Comparison of ENCODE assay signal across 22 cellular contexts in the genomic region with DNA sequence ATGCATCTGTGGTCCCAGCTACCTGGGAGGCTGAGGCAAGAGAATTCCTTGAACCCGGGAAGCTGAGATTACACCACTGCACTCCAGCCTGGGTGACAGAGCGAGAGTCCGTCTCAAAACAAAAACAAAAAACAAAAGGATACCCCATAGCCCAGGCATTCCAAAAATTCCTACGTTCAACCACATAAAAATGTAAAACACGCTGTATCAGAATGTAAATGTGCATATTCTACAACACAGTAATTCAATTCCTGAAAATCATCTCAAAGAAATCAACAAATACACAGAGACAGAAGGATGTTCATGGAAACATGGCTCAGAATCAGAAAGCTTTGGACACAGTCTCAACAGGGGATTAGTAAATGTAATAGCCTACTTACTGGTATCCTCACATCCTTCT. TPM values are rescaled to one million over a fixed set of nuclear protein-coding genes. Genes with fewer than 3 reads are reported as not detected.
DNase-seq lines count a peak whose midpoint lies in the region; ATAC-seq and TF ChIP-seq lines count a peak whose summit lies in the region.
"Had no signal": no experiment of that assay in that cellular context is flagged by ENCODE, and none has a peak within 500 bp of the region (broad histone marks: within the 10 kb centered on the region; RNA-seq: fewer than 3 reads in every experiment).

No MANE protein-coding gene starts in this region.

- ATAC-seq in IMR-90 (ENCODE audit: low read depth) (peak; percentile 59), GM19395 (IDR thresholded peaks at IDR 0.05; ENCODE audit: unreplicated experiment) (no peak)
- ATAC-seq: A549; activated naive CD8-positive, alpha-beta T cell treated with anti-CD3 and anti-CD28 coated beads, Interleukin-2, amount 50 U/mL, for 24 hours; esophagus mucosa; left ventricle myocardium superior; upper lobe of right lung had no signal

- peak; percentile 30 for DNase-seq in A172 (ENCODE audit: low spot score)
- DNase-seq in IMR-90 = peak; percentile 47
- peak; percentile 70 for DNase-seq in choroid plexus epithelial cell (ENCODE audit: low read depth)
- DNase-seq in mesenchymal stem cell = peak; percentile 10
- no peak for DNase-seq in stimulated activated CD4-positive, alpha-beta T cell treated with anti-CD3 and anti-CD28 coated beads, Interleukin-4, amount 100 ng/mL, for 24 hours
- DNase-seq in NCI-H510A (lab: John Stamatoyannopoulos, UW) = no peak
- no peak for DNase-seq in caudate nucleus (lab: John Stamatoyannopoulos, UW)
- DNase-seq: activated CD4-positive, alpha-beta T cell treated with anti-CD3 and anti-CD28 coated beads, Interleukin-2, amount 50 U/mL, for 1 hour; activated naive CD8-positive, alpha-beta T cell treated with anti-CD3 and anti-CD28 coated beads, Interleukin-2, amount 50 U/mL, for 24 hours; effector CD8-positive, alpha-beta T cell; GDM1; head of caudate nucleus; immature natural killer cell; left ventricle myocardium superior; NCI-H1694; NCI-H748 treated with DMSO at 0.1 percent for 48 hours; SIG-M5; spleen; upper lobe of right lung had no signal

- H2BK5ac ChIP-seq in IMR-90 (ENCODE audit: low read depth, low read length, poor library complexity, severe bottlenecking) = peak overlapping the region; percentile 68
- no peak overlapping the region for H2BK5ac ChIP-seq in mesenchymal stem cell (ENCODE audit: low read depth, low read length, poor library complexity, severe bottlenecking)

- H3K4me2 ChIP-seq in IMR-90 (ENCODE audit: low read depth, low read length) = peak overlapping the region; percentile 43; the same call in 1 of the 2 replicates
- H3K4me2 ChIP-seq in mesenchymal stem cell (ENCODE audit: low read length, poor library complexity, severe bottlenecking) = no peak overlapping the region
- H3K4me2 ChIP-seq: A549 had no signal

- TF ChIP-seq POLR2A in IMR-90 (IDR thresholded peaks at IDR 0.05; ENCODE audit: low read depth, low read length) = no peak

- peaks cover 24% of the 10 kb centered on the region for H3K36me3 ChIP-seq in IMR-90 (ENCODE audit: control insufficient read depth, insufficient read depth, low read length)
- H3K36me3 ChIP-seq in mesenchymal stem cell (ENCODE audit: control insufficient read depth in 1 of 2, insufficient read depth in 2 of 2, low read depth in 1 of 2, low read length in 2 of 2) = peaks cover 23 to 42% of the 10 kb centered on the region in 2 experiments

- H3K18ac ChIP-seq in IMR-90 (ENCODE audit: low read depth, low read length) (peak overlapping the region; percentile 93; the same call in 1 of the 2 replicates), mesenchymal stem cell (ENCODE audit: low read depth in 1 of 2, low read length in 2 of 2) (no peak overlapping the region)

- peak overlapping the region; percentile 65 for H3K9ac ChIP-seq in IMR-90 (ENCODE audit: low read depth, low read length)
- H3K9ac ChIP-seq in mesenchymal stem cell (ENCODE audit: low read length) = no peak overlapping the region

- H3K27me3 ChIP-seq in IMR-90 (ENCODE audit: control insufficient read depth, insufficient read depth, low read length) = no peaks in the 10 kb centered on the region
- no peaks in the 10 kb centered on the region for H3K27me3 ChIP-seq in mesenchymal stem cell (ENCODE audit: control insufficient read depth in 1 of 2, insufficient read depth in 1 of 2, low read length in 2 of 2)
- H3K27me3 ChIP-seq: spleen, upper lobe of right lung had no signal

- peak overlapping the region; percentile 30; the same call in 1 of the 3 replicates for H2BK15ac ChIP-seq in IMR-90 (ENCODE audit: low read depth, low read length)
- no peak overlapping the region for H2BK15ac ChIP-seq in mesenchymal stem cell (ENCODE audit: low read depth, poor library complexity, severe bottlenecking)

- H2AK5ac ChIP-seq in IMR-90 (ENCODE audit: low read depth, low read length) (no peak overlapping the region), mesenchymal stem cell (ENCODE audit: low read length, severe bottlenecking) (no peak overlapping the region)

- no peak overlapping the region for H3K56ac ChIP-seq in IMR-90 (ENCODE audit: extremely low read depth, insufficient read depth, low read length)

- BruUV-seq in IMR-90 (replicated peaks; lab: Mats Ljungman, UMichigan) = no TSS peak

- POLR2A ChIA-PET in IMR-90 (lab: Charles Lee; ENCODE audit: unreplicated experiment) = interaction anchor here (0.5 to 0.6 kb wide), 2 partner anchors 210 to 1759 kb away, joined by 3 to 6 read pairs; no protein-coding TSS in a partner anchor

- H3K79me1 ChIP-seq in IMR-90 (ENCODE audit: low read depth in 1 of 2, low read length in 2 of 2) (peaks cover 3 to 6% of the 10 kb centered on the region in 2 experiments; a peak in 2 of 4 replicates), mesenchymal stem cell (replicated peaks; ENCODE audit: low read length, poor library complexity, severe bottlenecking) (no peaks in the 10 kb centered on the region)

- no peak for TF ChIP-seq RAD21 in IMR-90 (IDR thresholded peaks at IDR 0.05; ENCODE audit: low read length)

- 60% methylated on average over 1 of the region's 5 CpGs; no CpG with 5 or more reads in 1 of the 2 experiments for WGBS in IMR-90 (ENCODE audit: extremely low coverage in 2 of 2, insufficient read length in 1 of 2), 2 experiments
- 64% methylated on average over 5 of the region's 5 CpGs for WGBS in mesenchymal stem cell

- no peaks in the 10 kb centered on the region for H3K9me3 ChIP-seq in IMR-90 (ENCODE audit: control insufficient read depth, insufficient read depth, low read length)
- H3K9me3 ChIP-seq in mesenchymal stem cell (ENCODE audit: control insufficient read depth, low read length) = no peaks in the 10 kb centered on the region
- H3K9me3 ChIP-seq: A549, spleen, upper lobe of right lung had no signal

- H4K5ac ChIP-seq in IMR-90 (ENCODE audit: low read depth, low read length) = peak overlapping the region; percentile 93; the same call in 1 of the 2 replicates

- no peak overlapping the region for H4K91ac ChIP-seq in IMR-90 (ENCODE audit: insufficient read depth, low read depth, low read length)
- no peak overlapping the region for H4K91ac ChIP-seq in mesenchymal stem cell (ENCODE audit: low read length)

- H4K8ac ChIP-seq in IMR-90 (ENCODE audit: low read depth in 2 of 2, low read length in 2 of 2) (peak overlapping the region; percentile 64 to 74; a peak in 3 of 4 replicates), mesenchymal stem cell (ENCODE audit: low read length) (no peak overlapping the region)

- TF ChIP-seq CTCF in IMR-90 (conservative IDR thresholded peaks at IDR 0.05; ENCODE audit: low read depth, low read length) = no peak
- TF ChIP-seq CTCF in choroid plexus epithelial cell (conservative IDR thresholded peaks at IDR 0.05; ENCODE audit: low read depth, low read length) = no peak

- peaks cover 12% of the 10 kb centered on the region for H3K9me1 ChIP-seq in IMR-90 (ENCODE audit: insufficient read depth, low read length)

- peaks cover 24% of the 10 kb centered on the region for H3K4me1 ChIP-seq in IMR-90 (ENCODE audit: control insufficient read depth, insufficient read depth, low read length)
- H3K4me1 ChIP-seq in mesenchymal stem cell (ENCODE audit: control insufficient read depth, insufficient read depth, low read depth, low read length) = peaks cover 18% of the 10 kb centered on the region
- H3K4me1 ChIP-seq: spleen had no signal

- no peak overlapping the region for H2AK9ac ChIP-seq in IMR-90 (replicated peaks; ENCODE audit: low read depth, low read length, poor library complexity)

- H2BK12ac ChIP-seq in mesenchymal stem cell (ENCODE audit: low read length in 2 of 2) = no peak overlapping the region

- H3K23ac ChIP-seq in IMR-90 (ENCODE audit: low read depth, low read length) (no peak overlapping the region), mesenchymal stem cell (ENCODE audit: low read length in 2 of 2) (no peak overlapping the region)

- peak overlapping the region; percentile 8; the same call in 1 of the 2 replicates for H2BK20ac ChIP-seq in IMR-90 (ENCODE audit: low read depth, low read length)

- intact Hi-C loops in IMR-90 (cut with micrococcal nuclease) = no loop called here

- H4K20me1 ChIP-seq in IMR-90 (ENCODE audit: insufficient read depth, low read length) = peaks cover 3% of the 10 kb centered on the region; the same call in 1 of the 2 replicates

- H2BK120ac ChIP-seq in IMR-90 (ENCODE audit: low read depth, low read length) (peak overlapping the region; percentile 75), mesenchymal stem cell (ENCODE audit: low read depth, low read length) (no peak overlapping the region)

- H2AFZ ChIP-seq in IMR-90 (replicated peaks; ENCODE audit: low read length, poor library complexity) = no peak overlapping the region
- H2AFZ ChIP-seq in mesenchymal stem cell (ENCODE audit: low read depth, low read length) = no peak overlapping the region

- H3K4ac ChIP-seq in IMR-90 (ENCODE audit: low read depth, low read length) = peak overlapping the region; percentile 47; the same call in 1 of the 2 replicates
- H3K4ac ChIP-seq in mesenchymal stem cell (ENCODE audit: low read depth in 1 of 2, low read length in 2 of 2) = no peak overlapping the region

- CTCF ChIA-PET in IMR-90 (lab: Yijun Ruan, JAX) = interaction anchor here (0.6 to 0.8 kb wide), 2 partner anchors 14 to 1246 kb away, joined by 3 read pairs; no protein-coding TSS in a partner anchor

- dilution Hi-C loops in IMR-90 (cut with HindIII; ENCODE audit: low sequenced_read_pairs, unreplicated experiment) = no loop called here

- in situ Hi-C loops in IMR-90 (cut with MboI; ENCODE audit: low sequenced_read_pairs) = no loop called here

- H3K14ac ChIP-seq in IMR-90 (replicated peaks; ENCODE audit: low read depth, low read length) (no peak overlapping the region), mesenchymal stem cell (ENCODE audit: low read length in 2 of 2) (no peak overlapping the region)

- H3K27ac ChIP-seq in IMR-90 (ENCODE audit: insufficient read depth, low read length) = peak overlapping the region; percentile 90; the same call in 1 of the 2 replicates
- peak overlapping the region; percentile 72 for H3K27ac ChIP-seq in mesenchymal stem cell (ENCODE audit: low read length, poor library complexity, severe bottlenecking)
- no peak overlapping the region for H3K27ac ChIP-seq in caudate nucleus (ENCODE audit: low read depth, low read length)
- H3K27ac ChIP-seq: A549, spleen, upper lobe of right lung had no signal

- H3K4me3 ChIP-seq in IMR-90 (ENCODE audit: insufficient read depth, low read depth, low read length) (no peak overlapping the region), choroid plexus epithelial cell (ENCODE audit: low read depth, low read length) (no peak overlapping the region), mesenchymal stem cell (ENCODE audit: insufficient read depth in 1 of 2, low read depth in 1 of 2, low read length in 2 of 2) (no peak overlapping the region)
- H3K4me3 ChIP-seq: A549, spleen, upper lobe of right lung had no signal

TF ChIP-seq in IMR-90, 13 proteins besides CTCF, POLR2A, EP300 and RAD21 (continues in another document):
- no peak for TF ChIP-seq RFX5 (IDR thresholded peaks at IDR 0.05; ENCODE audit: low read depth, low read length)
- no peak for TF ChIP-seq MXI1 (IDR thresholded peaks at IDR 0.05; ENCODE audit: borderline replicate concordance, low read depth, low read length)

RNA-seq across cellular contexts. Expression of gene COG7, which starts 33.0 kb away (rescaled TPM):
- 14.5 and 21.0 TPM in 2 replicates for total RNA-seq in A172 (2014; rRNA removed; shearing (Covaris generic))
- total RNA-seq in IMR-90 (2012; rRNA removed) = 25.6 and 28.5 TPM in 2 replicates
- polyA plus RNA-seq in IMR-90 (2012; rRNA removed) = 43.7 and 49.2 TPM in 2 replicates
- polyA plus RNA-seq in IMR-90 (2012; cell fraction: cytosol; rRNA removed) = 22.4 and 39.2 TPM in 2 replicates
- polyA plus RNA-seq in IMR-90 (2012; cell fraction: nucleus; rRNA removed; ENCODE audit: low replicate concordance) = 79.3 and 108 TPM in 2 replicates
- 14.8 TPM for polyA plus RNA-seq in mesenchymal stem cell (2013, experiment 1 of 2)
- 12.9 TPM for polyA plus RNA-seq in mesenchymal stem cell (2013, experiment 2 of 2)

Comparison
In these comparisons a context has a peak if more than half of its experiments do, and no peak if none do; other contexts are left out.
1. DNase-seq: peak in A172 (single experiment), IMR-90 (single experiment), choroid plexus epithelial cell (single experiment) and mesenchymal stem cell (single experiment); none in stimulated activated CD4-positive, alpha-beta T cell treated with anti-CD3 and anti-CD28 coated beads, Interleukin-4, amount 100 ng/mL, for 24 hours (single experiment), NCI-H510A (single experiment) and caudate nucleus (0 of 61).